Comparison of ENCODE assay signal across 13 cellular contexts in genomic region chr11:111833524-111833923, GRCh38. TPM values are rescaled to one million over a fixed set of nuclear protein-coding genes. Genes with fewer than 3 reads are reported as not detected.
A peak's percentile ranks its signal among the peaks of the same experiment; 100 is the strongest.
DNase-seq lines count a peak whose midpoint lies in the region; TF ChIP-seq lines count a peak whose summit lies in the region.
"Had no signal": no experiment of that assay in that cellular context is flagged by ENCODE, and none has a peak within 500 bp of the region (broad histone marks: within the 10 kb centered on the region; RNA-seq: fewer than 3 reads in every experiment).

No MANE protein-coding gene starts in this region.

- H3K27me3 ChIP-seq in mammary epithelial cell (ENCODE audit: insufficient read depth, low read length) (no peaks in the 10 kb centered on the region), subcutaneous abdominal adipose tissue (ENCODE audit: control insufficient read depth in 5 of 5, insufficient read depth in 4 of 5, low read length in 5 of 5) (no peaks in the 10 kb centered on the region), mesenchymal stem cell (ENCODE audit: control insufficient read depth in 1 of 2, insufficient read depth in 1 of 2, low read length in 2 of 2) (no peaks in the 10 kb centered on the region)
- H3K27me3 ChIP-seq: pancreas had no signal

- WGBS in mammary epithelial cell (ENCODE audit: low coverage, missing lambda C conversion rate): 99% methylated on average over 4 of the region's 4 CpGs
- WGBS in mesenchymal stem cell: 84% methylated on average over 4 of the region's 4 CpGs

- no peak overlapping the region for H3K18ac ChIP-seq in mesenchymal stem cell (ENCODE audit: low read depth in 1 of 2, low read length in 2 of 2)

- H3K9me3 Mint-ChIP-seq in MCF 10A (ENCODE audit: unreplicated experiment): no peaks in the 10 kb centered on the region
- H3K9me3 Mint-ChIP-seq in activated naive CD4-positive, alpha-beta T cell treated with anti-CD3 and anti-CD28 coated beads, Interleukin-2, amount 10 ng/mL, durations not matched to agents 7 days and 5 days: no peaks in the 10 kb centered on the region
- H3K9me3 Mint-ChIP-seq: activated B cell treated with CpG ODN at 0.5 μM for 24 hours; stimulated activated naive CD8-positive, alpha-beta T cell treated with anti-CD3 and anti-CD28 coated beads, Interleukin-15, Interleukin-2, amounts not matched to agents 100 ng/mL and 50 ng/mL, for 24 hours had no signal

- no peak for DNase-seq in MCF 10A (ENCODE audit: unreplicated experiment)
- no peak for DNase-seq in mammary epithelial cell
- DNase-seq in SHP77 (lab: John Stamatoyannopoulos, UW): peak; percentile 21 to 31
- DNase-seq in fibroblast of gingiva (ENCODE audit: low read depth): peak; percentile 37
- DNase-seq in MV-4-11 (lab: John Stamatoyannopoulos, UW): no peak
- DNase-seq in activated naive CD4-positive, alpha-beta T cell treated with anti-CD3 and anti-CD28 coated beads, Interleukin-2, amount 10 ng/mL, durations not matched to agents 7 days and 5 days: no peak
- DNase-seq in mesenchymal stem cell: no peak
- DNase-seq: activated B cell treated with CpG ODN at 0.5 μM for 24 hours; activated T-cell treated with anti-CD3 and anti-CD28 coated beads, Interleukin-2, amount 50 U/mL, for 1 hour; left colon; pancreas had no signal

- dilution Hi-C loops in mammary epithelial cell (cut with HindIII; ENCODE audit: low sequenced_read_pairs): no loop called here

- H3K79me1 ChIP-seq in mesenchymal stem cell (replicated peaks; ENCODE audit: low read length, poor library complexity, severe bottlenecking): peaks cover 9% of the 10 kb centered on the region

- H3K27ac ChIP-seq in mammary epithelial cell (ENCODE audit: insufficient read depth, low read depth, low read length) (no peak overlapping the region), subcutaneous abdominal adipose tissue (ENCODE audit: low read depth, low read length) (peak overlapping the region; percentile 98), mesenchymal stem cell (ENCODE audit: low read length, poor library complexity, severe bottlenecking) (no peak overlapping the region)
- H3K27ac ChIP-seq: pancreas had no signal

- H3K4me1 ChIP-seq in mammary epithelial cell (ENCODE audit: insufficient read depth, low read length) (no peaks in the 10 kb centered on the region), subcutaneous abdominal adipose tissue (ENCODE audit: control insufficient read depth in 5 of 5, insufficient read depth in 5 of 5, low read length in 5 of 5) (peaks cover 0 to 61% (median 44%) of the 10 kb centered on the region in 5 donors), mesenchymal stem cell (ENCODE audit: control insufficient read depth, insufficient read depth, low read depth, low read length) (peaks cover 4% of the 10 kb centered on the region)
- H3K4me1 ChIP-seq: pancreas had no signal

- H4K8ac ChIP-seq in mesenchymal stem cell (ENCODE audit: low read length): no peak overlapping the region

- H3K4me3 Mint-ChIP-seq in MCF 10A (ENCODE audit: unreplicated experiment): no peak overlapping the region
- H3K4me3 Mint-ChIP-seq in activated naive CD4-positive, alpha-beta T cell treated with anti-CD3 and anti-CD28 coated beads, Interleukin-2, amount 10 ng/mL, durations not matched to agents 7 days and 5 days: no peak overlapping the region
- H3K4me3 Mint-ChIP-seq: activated B cell treated with CpG ODN at 0.5 μM for 24 hours; stimulated activated naive CD8-positive, alpha-beta T cell treated with anti-CD3 and anti-CD28 coated beads, Interleukin-15, Interleukin-2, amounts not matched to agents 100 ng/mL and 50 ng/mL, for 24 hours had no signal

- TF ChIP-seq CTCF in MCF 10A (IDR thresholded peaks at IDR 0.05; ENCODE audit: unreplicated experiment): peak; percentile 12
- TF ChIP-seq CTCF in mammary epithelial cell (conservative IDR thresholded peaks at IDR 0.05 in 1 of 2, IDR thresholded peaks at IDR 0.05 in 1 of 2; ENCODE audit: extremely low read depth in 1 of 2, insufficient read depth in 1 of 2, low read depth in 1 of 2, low read length in 2 of 2): no peak

- H3K27me3 Mint-ChIP-seq in MCF 10A (ENCODE audit: insufficient read depth, unreplicated experiment): no peaks in the 10 kb centered on the region
- no peaks in the 10 kb centered on the region for H3K27me3 Mint-ChIP-seq in activated naive CD4-positive, alpha-beta T cell treated with anti-CD3 and anti-CD28 coated beads, Interleukin-2, amount 10 ng/mL, durations not matched to agents 7 days and 5 days
- H3K27me3 Mint-ChIP-seq: activated B cell treated with CpG ODN at 0.5 μM for 24 hours; stimulated activated naive CD8-positive, alpha-beta T cell treated with anti-CD3 and anti-CD28 coated beads, Interleukin-15, Interleukin-2, amounts not matched to agents 100 ng/mL and 50 ng/mL, for 24 hours had no signal

- H2BK5ac ChIP-seq in mesenchymal stem cell (ENCODE audit: low read depth, low read length, poor library complexity, severe bottlenecking): no peak overlapping the region

- H3K79me2 ChIP-seq in mammary epithelial cell (ENCODE audit: insufficient read depth, low read length): no peaks in the 10 kb centered on the region

- H3K14ac ChIP-seq in mesenchymal stem cell (ENCODE audit: low read length in 2 of 2): no peak overlapping the region

- H3K9me3 ChIP-seq in mammary epithelial cell (replicated peaks; ENCODE audit: insufficient read depth, low read length): no peaks in the 10 kb centered on the region
- H3K9me3 ChIP-seq in subcutaneous abdominal adipose tissue (ENCODE audit: control insufficient read depth in 5 of 5, low read length in 5 of 5): no peaks in the 10 kb centered on the region
- H3K9me3 ChIP-seq in mesenchymal stem cell (ENCODE audit: control insufficient read depth, low read length): no peaks in the 10 kb centered on the region
- H3K9me3 ChIP-seq: pancreas had no signal

- intact Hi-C loops in MCF 10A (cut with micrococcal nuclease) (no loop called here), mammary epithelial cell (cut with micrococcal nuclease) (no loop called here)

- in situ Hi-C loops in mammary epithelial cell (cut with MboI; ENCODE audit: low sequenced_read_pairs in 2 of 2): no loop called here

- peaks cover 3% of the 10 kb centered on the region for H3K36me3 ChIP-seq in mammary epithelial cell (ENCODE audit: insufficient read depth, low read length)
- H3K36me3 ChIP-seq in subcutaneous abdominal adipose tissue (ENCODE audit: control insufficient read depth in 5 of 5, insufficient read depth in 5 of 5, low read length in 5 of 5): peaks cover 9 to 35% (median 16%) of the 10 kb centered on the region in 5 donors
- H3K36me3 ChIP-seq in mesenchymal stem cell (ENCODE audit: control insufficient read depth in 1 of 2, insufficient read depth in 2 of 2, low read depth in 1 of 2, low read length in 2 of 2): peaks cover 5 to 22% of the 10 kb centered on the region in 2 experiments

- CTCF ChIA-PET in MCF 10A (lab: Yijun Ruan, JAX): interaction anchor here (0.7 to 1.7 kb wide), 8 partner anchors 9 to 380 kb away, joined by 3 to 9 read pairs (median 4); no protein-coding TSS in a partner anchor
- CTCF ChIA-PET in mammary epithelial cell (lab: Charles Lee; ENCODE audit: low non-redundant PET): no interaction called here
- CTCF ChIA-PET in activated naive CD4-positive, alpha-beta T cell treated with anti-CD3 and anti-CD28 coated beads, Interleukin-2, amount 10 ng/mL, durations not matched to agents 7 days and 5 days (lab: Charles Lee): interaction anchor here (0.7 to 1.4 kb wide), 3 partner anchors 8 to 424 kb away, joined by 3 to 5 read pairs (median 3); no protein-coding TSS in a partner anchor

- no peak overlapping the region for H2AFZ ChIP-seq in mammary epithelial cell (ENCODE audit: low read depth, low read length)
- H2AFZ ChIP-seq in mesenchymal stem cell (ENCODE audit: low read depth, low read length): no peak overlapping the region

- H3K4me3 ChIP-seq in mammary epithelial cell (replicated peaks in 1 of 3; ENCODE audit: insufficient read depth in 1 of 3, low read depth in 2 of 3, low read length in 3 of 3) (no peak overlapping the region), subcutaneous abdominal adipose tissue (ENCODE audit: low read depth in 1 of 5, low read length in 5 of 5) (no peak overlapping the region), mesenchymal stem cell (ENCODE audit: insufficient read depth in 1 of 2, low read depth in 1 of 2, low read length in 2 of 2) (no peak overlapping the region)
- H3K4me3 ChIP-seq: pancreas had no signal

- no peak overlapping the region for H4K91ac ChIP-seq in mesenchymal stem cell (ENCODE audit: low read length)

- H2BK12ac ChIP-seq in mesenchymal stem cell (ENCODE audit: low read length in 2 of 2): no peak overlapping the region

- POLR2A ChIA-PET in MCF 10A (lab: Yijun Ruan, JAX): interaction anchor here (1.3 to 1.4 kb wide), 2 partner anchors 10 to 52 kb away, joined by 3 read pairs; no protein-coding TSS in a partner anchor

- H3K9ac ChIP-seq in mammary epithelial cell (ENCODE audit: insufficient read depth, low read length) (no peak overlapping the region), subcutaneous abdominal adipose tissue (ENCODE audit: low read length in 5 of 5) (peak overlapping the region in 2 of 5 donors; percentile 36 to 78), mesenchymal stem cell (ENCODE audit: low read length) (no peak overlapping the region)

- H3K4me2 ChIP-seq in mammary epithelial cell (ENCODE audit: insufficient read depth, low read depth, low read length): no peak overlapping the region
- H3K4me2 ChIP-seq in mesenchymal stem cell (ENCODE audit: low read length, poor library complexity, severe bottlenecking): no peak overlapping the region

- no peak overlapping the region for H3K23ac ChIP-seq in mesenchymal stem cell (ENCODE audit: low read length in 2 of 2)

- H3K4ac ChIP-seq in mesenchymal stem cell (ENCODE audit: low read depth in 1 of 2, low read length in 2 of 2): no peak overlapping the region

- H2BK15ac ChIP-seq in mesenchymal stem cell (ENCODE audit: low read depth, poor library complexity, severe bottlenecking): no peak overlapping the region

- no peak overlapping the region for H2AK5ac ChIP-seq in mesenchymal stem cell (ENCODE audit: low read length, severe bottlenecking)

- H3K36me3 Mint-ChIP-seq in MCF 10A (ENCODE audit: insufficient read depth, unreplicated experiment): peaks cover 37% of the 10 kb centered on the region
- peaks cover 39% of the 10 kb centered on the region for H3K36me3 Mint-ChIP-seq in activated naive CD4-positive, alpha-beta T cell treated with anti-CD3 and anti-CD28 coated beads, Interleukin-2, amount 10 ng/mL, durations not matched to agents 7 days and 5 days

- no peaks in the 10 kb centered on the region for H4K20me1 ChIP-seq in mammary epithelial cell (ENCODE audit: insufficient read depth, low read length)

- H3K27ac Mint-ChIP-seq in MCF 10A (ENCODE audit: low read depth, unreplicated experiment): no peak overlapping the region
- no peak overlapping the region for H3K27ac Mint-ChIP-seq in activated naive CD4-positive, alpha-beta T cell treated with anti-CD3 and anti-CD28 coated beads, Interleukin-2, amount 10 ng/mL, durations not matched to agents 7 days and 5 days
- H3K27ac Mint-ChIP-seq: activated B cell treated with CpG ODN at 0.5 μM for 24 hours; stimulated activated naive CD8-positive, alpha-beta T cell treated with anti-CD3 and anti-CD28 coated beads, Interleukin-15, Interleukin-2, amounts not matched to agents 100 ng/mL and 50 ng/mL, for 24 hours had no signal

- BruUV-seq in MCF 10A (replicated peaks; lab: Mats Ljungman, UMichigan) (no TSS peak), mammary epithelial cell (replicated peaks; lab: Mats Ljungman, UMichigan) (no TSS peak)

- H3K4me1 Mint-ChIP-seq in MCF 10A (ENCODE audit: insufficient read depth, unreplicated experiment): no peaks in the 10 kb centered on the region
- H3K4me1 Mint-ChIP-seq in activated naive CD4-positive, alpha-beta T cell treated with anti-CD3 and anti-CD28 coated beads, Interleukin-2, amount 10 ng/mL, durations not matched to agents 7 days and 5 days: peaks cover 7% of the 10 kb centered on the region
- H3K4me1 Mint-ChIP-seq: activated B cell treated with CpG ODN at 0.5 μM for 24 hours had no signal

- no peak overlapping the region for H2BK120ac ChIP-seq in mesenchymal stem cell (ENCODE audit: low read depth, low read length)

RNA-seq across cellular contexts. Expression of gene ALG9, which starts 37.9 kb away (rescaled TPM):
- total RNA-seq in MCF 10A (2022) (28.8 and 31.2 TPM in 2 replicates), mammary epithelial cell (10 to 100 TPM; 36.5 to 48.8 TPM)
- polyA plus RNA-seq in mammary epithelial cell: 27.9 TPM
- 21.8 TPM for polyA minus RNA-seq in mammary epithelial cell
- polyA plus RNA-seq in mesenchymal stem cell (2013, experiment 1 of 2): 42.4 TPM
- 43.8 TPM for polyA plus RNA-seq in mesenchymal stem cell (2013, experiment 2 of 2)

RNA-seq across cellular contexts. Expression of gene FDXACB1, which starts 45.4 kb away (rescaled TPM):
- total RNA-seq in MCF 10A (2022) (0.79 and 1.0 TPM in 2 replicates), mammary epithelial cell (1 to 10 TPM in 1 of 2 donors, under 1 TPM in 1; 0.96 to 2.3 TPM)
- polyA plus RNA-seq in mammary epithelial cell: 2.6 TPM
- polyA minus RNA-seq in mammary epithelial cell: 2.0 TPM
- polyA plus RNA-seq in mesenchymal stem cell (2013, experiment 1 of 2): 1.0 TPM
- 0.95 TPM for polyA plus RNA-seq in mesenchymal stem cell (2013, experiment 2 of 2)

RNA-seq across cellular contexts. Expression of gene CFAP68, which starts 45.8 kb away (rescaled TPM):
- 33.6 and 38.3 TPM in 2 replicates for total RNA-seq in MCF 10A (2022)
- total RNA-seq in mammary epithelial cell: 10 to 100 TPM; 12.5 to 23.7 TPM
- 27.4 TPM for polyA plus RNA-seq in mammary epithelial cell
- polyA minus RNA-seq in mammary epithelial cell: 1.6 TPM
- 14.6 TPM for polyA plus RNA-seq in mesenchymal stem cell (2013, experiment 1 of 2)
- 13.8 TPM for polyA plus RNA-seq in mesenchymal stem cell (2013, experiment 2 of 2)

Comparison
In these comparisons a context has a peak if more than half of its experiments do, and no peak if none do; other contexts are left out.
1. DNase-seq: peak in SHP77 (2 of 2) and fibroblast of gingiva (single experiment); none in MCF 10A (single experiment), mammary epithelial cell (single experiment), MV-4-11 (single experiment), activated naive CD4-positive, alpha-beta T cell treated with anti-CD3 and anti-CD28 coated beads, Interleukin-2, amount 10 ng/mL, durations not matched to agents 7 days and 5 days (single experiment) and mesenchymal stem cell (single experiment).